ENCODE assay signal across 17 cellular contexts in genomic region chr18:12811191-12811950, GRCh38.
A peak's percentile ranks its signal among the peaks of the same experiment; 100 is the strongest.
DNase-seq lines count a peak whose midpoint lies in the region; ATAC-seq, FAIRE-seq and TF ChIP-seq lines count a peak whose summit lies in the region.
"Had no signal": no experiment of that assay in that cellular context is flagged by ENCODE, and none has a peak within 500 bp of the region (broad histone marks: within the 10 kb centered on the region; RNA-seq: fewer than 3 reads in every experiment).

No MANE protein-coding gene starts in this region.

- DNase-seq in HepG2 (ENCODE audit: low spot score) (no peak), PC-9 (peak; percentile 4 to 63), islet precursor cell (peak; percentile 53), small intestine (no peak), ecto neural progenitor cell (ENCODE audit: low spot score) (no peak)
- no peak for DNase-seq in stimulated activated naive CD8-positive, alpha-beta T cell treated with anti-CD3 and anti-CD28 coated beads, Interleukin-15, amount 100 ng/mL, for 72 hours
- no peak for DNase-seq in effector memory CD8-positive, alpha-beta T cell
- DNase-seq: activated effector memory CD4-positive, alpha-beta T cell treated with Interleukin-2 at 50 U/mL for 16 hours; NCI-H187 treated with DMSO at 0.1 percent for 48 hours; NCI-H446; T-helper 9 cell had no signal

- H3K9ac ChIP-seq in liver (ENCODE audit: low read depth in 1 of 2, low read length in 2 of 2): no peak overlapping the region
- H3K9ac ChIP-seq in HepG2 (ENCODE audit: insufficient read depth, low read depth, low read length): no peak overlapping the region

- in situ Hi-C loops in HepG2 (cut with HindIII; ENCODE audit: extremely low pct_ligation_motif_present, low pct_unique_long_range_greater_than_20kb): no loop called here

- WGBS in liver: 53% methylated on average over 6 of the region's 6 CpGs
- 97% methylated on average over 6 of the region's 6 CpGs for WGBS in HepG2 (ENCODE audit: low lambda C conversion rate)
- 84 to 98% (median 94%) methylated on average over 6 of the region's 6 CpGs for WGBS in small intestine, 3 donors

- H3K9me3 ChIP-seq in liver (ENCODE audit: control insufficient read depth in 4 of 4, low read length in 3 of 4): no peaks in the 10 kb centered on the region
- H3K9me3 ChIP-seq in HepG2 (ENCODE audit: low read length): no peaks in the 10 kb centered on the region
- H3K9me3 ChIP-seq in PC-9 (ENCODE audit: insufficient read depth, low read depth): no peaks in the 10 kb centered on the region
- no peaks in the 10 kb centered on the region for H3K9me3 ChIP-seq in small intestine (ENCODE audit: control insufficient read depth, low read depth)
- H3K9me3 ChIP-seq: ascending aorta, thyroid gland had no signal

- TF ChIP-seq CTCF in liver (IDR thresholded peaks at IDR 0.05; ENCODE audit: low read depth, low read length, missing input control) (no peak), HepG2 (CRISPR knock-in tag; IDR thresholded peaks at IDR 0.05) (no peak), PC-9 (conservative IDR thresholded peaks at IDR 0.05) (no peak)

- FAIRE-seq in HepG2 (lab: Jason Lieb, UNC) (no peak), small intestine (lab: Jason Lieb, UNC) (no peak)
- FAIRE-seq: colon had no signal

- H3K4me3 ChIP-seq in liver (ENCODE audit: low read depth in 1 of 3, low read length in 3 of 3): no peak overlapping the region
- no peak overlapping the region for H3K4me3 ChIP-seq in HepG2 (replicated peaks in 1 of 3; ENCODE audit: insufficient read depth in 1 of 3, low read depth in 2 of 3, low read length in 3 of 3)
- no peak overlapping the region for H3K4me3 ChIP-seq in PC-9
- no peak overlapping the region for H3K4me3 ChIP-seq in small intestine (ENCODE audit: low read depth in 1 of 2, low read length in 2 of 2)
- H3K4me3 ChIP-seq: ascending aorta, SK-N-MC, thyroid gland had no signal

- peaks cover 29% of the 10 kb centered on the region for H3K36me3 Mint-ChIP-seq in effector memory CD8-positive, alpha-beta T cell (ENCODE audit: insufficient read depth)

- H3K27me3 ChIP-seq in liver (ENCODE audit: control insufficient read depth in 4 of 4, insufficient read depth in 4 of 4, low read length in 3 of 4) (no peaks in the 10 kb centered on the region), HepG2 (ENCODE audit: control insufficient read depth in 1 of 2, insufficient read depth in 2 of 2, low read length in 2 of 2) (no peaks in the 10 kb centered on the region), PC-9 (ENCODE audit: insufficient read depth, low read depth) (no peaks in the 10 kb centered on the region), small intestine (ENCODE audit: control insufficient read depth in 2 of 2, insufficient read depth in 2 of 2, low read length in 2 of 2) (no peaks in the 10 kb centered on the region)
- H3K27me3 ChIP-seq: ascending aorta, thyroid gland had no signal

- H3K9me3 Mint-ChIP-seq in stimulated activated naive CD8-positive, alpha-beta T cell treated with anti-CD3 and anti-CD28 coated beads, Interleukin-15, amount 100 ng/mL, for 72 hours: no peaks in the 10 kb centered on the region
- no peaks in the 10 kb centered on the region for H3K9me3 Mint-ChIP-seq in effector memory CD8-positive, alpha-beta T cell

- no peak overlapping the region for H3K27ac Mint-ChIP-seq in stimulated activated naive CD8-positive, alpha-beta T cell treated with anti-CD3 and anti-CD28 coated beads, Interleukin-15, amount 100 ng/mL, for 72 hours
- H3K27ac Mint-ChIP-seq in effector memory CD8-positive, alpha-beta T cell: peak overlapping the region in 1 of 2 donors; percentile 62

- H3K4me2 ChIP-seq in HepG2 (ENCODE audit: low read depth, low read length) (no peak overlapping the region), PC-9 (no peak overlapping the region)

- H3K27me3 Mint-ChIP-seq in stimulated activated naive CD8-positive, alpha-beta T cell treated with anti-CD3 and anti-CD28 coated beads, Interleukin-15, amount 100 ng/mL, for 72 hours: no peaks in the 10 kb centered on the region
- no peaks in the 10 kb centered on the region for H3K27me3 Mint-ChIP-seq in effector memory CD8-positive, alpha-beta T cell

- TF ChIP-seq RAD21 in liver (IDR thresholded peaks at IDR 0.05): no peak
- TF ChIP-seq RAD21 in HepG2 (CRISPR knock-in tag; IDR thresholded peaks at IDR 0.05): no peak

- POLR2A ChIA-PET in HepG2 (lab: Yijun Ruan, JAX): no interaction called here
- POLR2A ChIA-PET in PC-9 (lab: Charles Lee; ENCODE audit: unreplicated experiment): no interaction called here

- H3K4me3 Mint-ChIP-seq in stimulated activated naive CD8-positive, alpha-beta T cell treated with anti-CD3 and anti-CD28 coated beads, Interleukin-15, amount 100 ng/mL, for 72 hours: no peak overlapping the region
- H3K4me3 Mint-ChIP-seq in effector memory CD8-positive, alpha-beta T cell: no peak overlapping the region

- TF ChIP-seq POLR2A in HepG2 (IDR thresholded peaks at IDR 0.05; ENCODE audit: insufficient read depth in 1 of 2, low read depth in 2 of 2, low read length in 2 of 2): no peak

- no peak for ATAC-seq in HepG2
- ATAC-seq in stimulated activated naive CD8-positive, alpha-beta T cell treated with anti-CD3 and anti-CD28 coated beads, Interleukin-15, amount 100 ng/mL, for 72 hours: peak; percentile 59
- no peak for ATAC-seq in effector memory CD8-positive, alpha-beta T cell (replicated peaks)
- ATAC-seq: sciatic nerve had no signal

- intact Hi-C loops in HepG2 (cut with micrococcal nuclease; ENCODE audit: unreplicated experiment) (no loop called here), PC-9 (cut with micrococcal nuclease; ENCODE audit: unreplicated experiment) (no loop called here)

- H3K4me1 ChIP-seq in liver (ENCODE audit: control insufficient read depth in 4 of 4, insufficient read depth in 4 of 4, low read length in 3 of 4): peaks cover 5 to 11% (median 8%) of the 10 kb centered on the region in 4 donors
- H3K4me1 ChIP-seq in HepG2 (ENCODE audit: insufficient read depth, low read length): no peaks in the 10 kb centered on the region
- peaks cover 15% of the 10 kb centered on the region for H3K4me1 ChIP-seq in PC-9 (replicated peaks; ENCODE audit: insufficient read depth)
- no peaks in the 10 kb centered on the region for H3K4me1 ChIP-seq in small intestine (ENCODE audit: control insufficient read depth in 2 of 2, insufficient read depth in 1 of 2, low read depth in 1 of 2, low read length in 1 of 2)
- H3K4me1 ChIP-seq: ascending aorta had no signal

- TF ChIP-seq EP300 in HepG2 (IDR thresholded peaks at IDR 0.05; ENCODE audit: low read depth in 2 of 2, low read length in 2 of 2): no peak
- TF ChIP-seq EP300 in HepG2 (CRISPR knock-in tag; IDR thresholded peaks at IDR 0.05; ENCODE audit: borderline replicate concordance): no peak

- H4K20me1 ChIP-seq in HepG2 (ENCODE audit: insufficient read depth, low read length) (no peaks in the 10 kb centered on the region), PC-9 (ENCODE audit: insufficient read depth) (no peaks in the 10 kb centered on the region)

- H3K9me2 ChIP-seq in PC-9 (ENCODE audit: insufficient read depth): no peaks in the 10 kb centered on the region

- H3K27ac ChIP-seq in liver (ENCODE audit: low read depth in 1 of 2, low read length in 2 of 2) (peak overlapping the region; percentile 52 to 85), HepG2 (ENCODE audit: extremely low read length, insufficient read depth, low read length) (no peak overlapping the region), PC-9 (peak overlapping the region; percentile 57), small intestine (ENCODE audit: low read depth in 1 of 2, low read length in 1 of 2) (no peak overlapping the region)
- H3K27ac ChIP-seq: ascending aorta, SK-N-MC, thyroid gland had no signal

- H2AFZ ChIP-seq in HepG2 (ENCODE audit: low read length): no peak overlapping the region
- no peak overlapping the region for H2AFZ ChIP-seq in PC-9

- CTCF ChIA-PET in HepG2 (lab: Yijun Ruan, JAX; ENCODE audit: low intra/inter-chr PET ratio, low total read pairs) (no interaction called here), PC-9 (lab: Charles Lee) (no interaction called here)

- no peaks in the 10 kb centered on the region for H3K79me2 ChIP-seq in HepG2 (ENCODE audit: insufficient read depth, low read length)
- peaks cover 8% of the 10 kb centered on the region; the same call in 1 of the 2 replicates for H3K79me2 ChIP-seq in PC-9 (ENCODE audit: low read depth)

- H3K36me3 ChIP-seq in liver (ENCODE audit: control insufficient read depth in 4 of 4, insufficient read depth in 3 of 4, low read depth in 1 of 4, low read length in 3 of 4) (peaks cover 0 to 21% (median 13%) of the 10 kb centered on the region in 4 donors), HepG2 (replicated peaks in 1 of 2; ENCODE audit: control insufficient read depth in 1 of 2, insufficient read depth in 2 of 2, low read length in 2 of 2) (peaks cover 0 to 44% of the 10 kb centered on the region in 2 experiments; a peak in 4 of 5 replicates), PC-9 (ENCODE audit: low read depth) (peaks cover 43% of the 10 kb centered on the region), small intestine (ENCODE audit: control insufficient read depth in 2 of 2, insufficient read depth in 2 of 2, low read length in 2 of 2) (peaks cover 2 to 5% of the 10 kb centered on the region in 2 donors)

- H3K4me1 Mint-ChIP-seq in stimulated activated naive CD8-positive, alpha-beta T cell treated with anti-CD3 and anti-CD28 coated beads, Interleukin-15, amount 100 ng/mL, for 72 hours: no peaks in the 10 kb centered on the region
- peaks cover 6 to 7% of the 10 kb centered on the region in 2 donors for H3K4me1 Mint-ChIP-seq in effector memory CD8-positive, alpha-beta T cell (ENCODE audit: low read depth in 2 of 2)

- BruUV-seq in HepG2 (replicated peaks; lab: Mats Ljungman, UMichigan) (no TSS peak), PC-9 (replicated peaks; lab: Mats Ljungman, UMichigan) (no TSS peak)

- peaks cover 22% of the 10 kb centered on the region for H3F3A ChIP-seq in PC-9 (ENCODE audit: insufficient read depth, low read depth)

TF ChIP-seq in liver, 16 proteins besides CTCF, POLR2A, EP300 and RAD21:
- TF ChIP-seq YY1 (IDR thresholded peaks at IDR 0.05): no peak
- TF ChIP-seq HNF4A (conservative IDR thresholded peaks at IDR 0.05): peak in 1 of 2 donors; percentile 27
- TF ChIP-seq RXRA (IDR thresholded peaks at IDR 0.05): peak in 1 of 2 donors; percentile 18

TF ChIP-seq in HepG2, 621 proteins besides CTCF, POLR2A, EP300 and RAD21 (continues in another document):
- no peak for TF ChIP-seq MATR3 (CRISPR knock-in tag; IDR thresholded peaks at IDR 0.05)

Comparison
In these comparisons a context has a peak if more than half of its experiments do, and no peak if none do; other contexts are left out.
1. H3K27ac ChIP-seq: peak in liver (2 of 2) and PC-9 (single experiment); none in HepG2 (single experiment) and small intestine (0 of 2).
2. DNase-seq: peak in PC-9 (2 of 2) and islet precursor cell (single experiment); none in HepG2 (single experiment), stimulated activated naive CD8-positive, alpha-beta T cell treated with anti-CD3 and anti-CD28 coated beads, Interleukin-15, amount 100 ng/mL, for 72 hours (0 of 2), small intestine (single experiment), effector memory CD8-positive, alpha-beta T cell (0 of 3) and ecto neural progenitor cell (single experiment).